In genomic region chr2:108919571-108920373, GRCh38 we compare ENCODE assay signal across 18 cellular contexts.
DNase-seq lines count a peak whose midpoint lies in the region; ATAC-seq, FAIRE-seq and TF ChIP-seq lines count a peak whose summit lies in the region.
"Had no signal": no experiment of that assay in that cellular context is flagged by ENCODE, and none has a peak within 500 bp of the region (broad histone marks: within the 10 kb centered on the region; RNA-seq: fewer than 3 reads in every experiment).

No MANE protein-coding gene starts in this region.

- FAIRE-seq in urothelium cell line (lab: Jason Lieb, UNC), result peak; percentile 46

- no peak overlapping the region for H3K4me3 Mint-ChIP-seq in activated naive CD4-positive, alpha-beta T cell treated with anti-CD3 and anti-CD28 coated beads, Interleukin-2, amount 50 U/mL, for 24 hours
- H3K4me3 Mint-ChIP-seq: CD4-positive, alpha-beta T cell had no signal

- H3K14ac ChIP-seq in neuronal stem cell (ENCODE audit: low read length), result no peak overlapping the region

- H3K27me3 Mint-ChIP-seq in activated naive CD4-positive, alpha-beta T cell treated with anti-CD3 and anti-CD28 coated beads, Interleukin-2, amount 50 U/mL, for 24 hours, result no peaks in the 10 kb centered on the region
- H3K27me3 Mint-ChIP-seq: CD4-positive, alpha-beta T cell had no signal

- TF ChIP-seq CTCF in thyroid gland (IDR thresholded peaks at IDR 0.05), result no peak

- H3K4me1 Mint-ChIP-seq in activated naive CD4-positive, alpha-beta T cell treated with anti-CD3 and anti-CD28 coated beads, Interleukin-2, amount 50 U/mL, for 24 hours, result peaks cover 8% of the 10 kb centered on the region

- H3K9ac ChIP-seq in neuronal stem cell (ENCODE audit: low read depth, low read length, poor library complexity), result no peak overlapping the region

- no peak for DNase-seq in activated naive CD4-positive, alpha-beta T cell (lab: John Stamatoyannopoulos, UW)
- DNase-seq in ecto neural progenitor cell (ENCODE audit: low spot score) (peak; percentile 48), neuronal stem cell (ENCODE audit: low spot score) (no peak), urothelium cell line (ENCODE audit: low spot score) (no peak), thyroid gland (no peak)
- no peak for DNase-seq in stimulated activated CD4-positive, alpha-beta T cell treated with anti-CD3 and anti-CD28 coated beads, Interleukin-2, amount 100 ng/mL, for 24 hours
- DNase-seq: DMS153, GF-D8, IMR-90, NCI-H1048, NCI-H1436 treated with DMSO at 0.1 percent for 48 hours, NCI-H2029, NCI-H345, NCI-H524 treated with DMSO at 0.1 percent for 48 hours had no signal

- no peak overlapping the region for H3K4ac ChIP-seq in neuronal stem cell (ENCODE audit: low read length)

- H3K4me3 ChIP-seq in neuronal stem cell (ENCODE audit: low read length in 2 of 2), result no peak overlapping the region
- H3K4me3 ChIP-seq in thyroid gland (replicated peaks in 1 of 3), result no peak overlapping the region

- no peak overlapping the region for H2BK120ac ChIP-seq in neuronal stem cell (ENCODE audit: low read depth, low read length)

- no peak overlapping the region for H3K27ac ChIP-seq in neuronal stem cell (replicated peaks; ENCODE audit: low read length)
- H3K27ac ChIP-seq in thyroid gland, result no peak overlapping the region

- H3K36me3 ChIP-seq in neuronal stem cell (replicated peaks in 1 of 2; ENCODE audit: control insufficient read depth in 2 of 2, insufficient read depth in 2 of 2, low read length in 2 of 2) (no peaks in the 10 kb centered on the region), thyroid gland (no peaks in the 10 kb centered on the region)

- H3K36me3 Mint-ChIP-seq in activated naive CD4-positive, alpha-beta T cell treated with anti-CD3 and anti-CD28 coated beads, Interleukin-2, amount 50 U/mL, for 24 hours, result peaks cover 9% of the 10 kb centered on the region

- no peak for TF ChIP-seq POLR2A in thyroid gland (IDR thresholded peaks at IDR 0.05)

- WGBS in neuronal stem cell (ENCODE audit: extremely low coverage in 2 of 2, insufficient read length in 2 of 2, insufficient replicate concordance in 1 of 2), 2 donors, result no CpG with 5 or more reads among the region's 19 CpGs
- 90 to 92% methylated on average over 13 to 19 of the region's 19 CpGs for WGBS in thyroid gland, 2 donors

- no peak overlapping the region for H3K4me2 ChIP-seq in neuronal stem cell (ENCODE audit: insufficient read depth, low read length, poor library complexity, severe bottlenecking)

- H3K23ac ChIP-seq in neuronal stem cell (ENCODE audit: low read depth, low read length, poor library complexity), result no peak overlapping the region

- H2AFZ ChIP-seq in neuronal stem cell (ENCODE audit: low read length), result no peak overlapping the region

- H3K18ac ChIP-seq in neuronal stem cell (ENCODE audit: low read length), result peak overlapping the region; percentile 20

- H2BK15ac ChIP-seq in neuronal stem cell (ENCODE audit: low read length), result peak overlapping the region; percentile 78

- intact Hi-C loops in thyroid gland (cut with DNase I), result loop anchor here (10.0 kb wide), 1 partner anchor 805 kb away; no protein-coding TSS in a partner anchor

- peaks cover 4 to 32% of the 10 kb centered on the region in 2 donors for H3K4me1 ChIP-seq in neuronal stem cell (ENCODE audit: control insufficient read depth in 2 of 2, insufficient read depth in 1 of 2, low read depth in 1 of 2, low read length in 2 of 2)
- H3K4me1 ChIP-seq in thyroid gland, result no peaks in the 10 kb centered on the region

- H3K27ac Mint-ChIP-seq in activated naive CD4-positive, alpha-beta T cell treated with anti-CD3 and anti-CD28 coated beads, Interleukin-2, amount 50 U/mL, for 24 hours, result peak overlapping the region; percentile 59
- H3K27ac Mint-ChIP-seq: CD4-positive, alpha-beta T cell had no signal

- H2AK5ac ChIP-seq in neuronal stem cell (ENCODE audit: low read depth, low read length), result peak overlapping the region; percentile 3

- no peak for ATAC-seq in GM19023 (IDR thresholded peaks at IDR 0.05; ENCODE audit: unreplicated experiment)
- ATAC-seq: HCT116 had no signal

- no peaks in the 10 kb centered on the region for H3K79me1 ChIP-seq in neuronal stem cell (ENCODE audit: low read depth, low read length)

- H3K9me3 ChIP-seq in neuronal stem cell (replicated peaks in 1 of 2; ENCODE audit: control insufficient read depth in 2 of 2, insufficient read depth in 1 of 2, low read depth in 1 of 2, low read length in 2 of 2), result no peaks in the 10 kb centered on the region
- no peaks in the 10 kb centered on the region for H3K9me3 ChIP-seq in thyroid gland

- peak overlapping the region; percentile 16 for H2BK12ac ChIP-seq in neuronal stem cell (ENCODE audit: low read length)

- H4K91ac ChIP-seq in neuronal stem cell (ENCODE audit: low read depth, low read length, poor library complexity), result no peak overlapping the region

- no peak overlapping the region for H4K8ac ChIP-seq in neuronal stem cell (ENCODE audit: low read depth, low read length)

- no peaks in the 10 kb centered on the region for H3K9me3 Mint-ChIP-seq in activated naive CD4-positive, alpha-beta T cell treated with anti-CD3 and anti-CD28 coated beads, Interleukin-2, amount 50 U/mL, for 24 hours
- H3K9me3 Mint-ChIP-seq: CD4-positive, alpha-beta T cell had no signal

- peaks cover 0 to 51% (median 0%) of the 10 kb centered on the region in 3 experiments for H3K27me3 ChIP-seq in neuronal stem cell (ENCODE audit: control insufficient read depth in 3 of 3, insufficient read depth in 3 of 3, low read depth in 1 of 3, low read length in 3 of 3)
- no peaks in the 10 kb centered on the region for H3K27me3 ChIP-seq in thyroid gland

- no peak overlapping the region for H2BK5ac ChIP-seq in neuronal stem cell (ENCODE audit: low read length)
